ENCODE assay signal across 9 cellular contexts in the genomic region with DNA sequence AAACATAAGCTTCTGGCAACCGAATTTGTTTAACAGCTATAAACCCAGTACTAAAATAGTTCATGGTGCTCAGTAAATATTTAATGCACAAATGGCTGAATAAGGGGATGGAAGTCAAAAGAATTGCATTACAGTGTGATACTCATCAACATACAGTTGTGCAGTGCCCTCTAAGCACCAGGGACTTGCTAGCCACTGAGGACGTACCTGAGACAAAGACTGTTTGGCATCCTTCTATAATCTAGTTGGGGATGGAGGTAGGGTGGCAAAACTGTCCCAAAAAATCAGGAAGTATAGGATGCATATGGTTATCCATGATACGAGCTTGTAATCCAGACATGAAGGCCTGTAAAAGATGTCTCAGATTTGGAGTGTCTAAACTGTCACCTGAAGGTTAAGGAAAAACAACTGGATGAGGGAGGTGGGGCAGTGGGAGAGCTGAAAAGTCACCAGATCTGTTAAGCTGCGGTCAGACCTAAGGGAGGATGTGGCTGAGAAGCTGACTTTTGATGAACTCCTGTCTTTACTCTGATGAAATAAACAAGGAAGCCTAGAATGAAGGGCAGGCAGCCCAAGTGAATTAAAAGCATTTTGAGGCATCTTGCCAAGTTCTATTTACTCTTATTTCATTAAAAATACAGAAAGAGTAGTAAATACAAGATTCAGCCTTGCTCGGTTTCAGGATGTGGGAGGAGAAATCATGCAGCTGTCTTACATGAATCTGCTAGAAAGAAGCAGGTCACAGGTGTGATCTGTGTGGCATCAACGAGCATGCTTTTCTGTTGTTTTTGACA. TPM values are rescaled to one million over a fixed set of nuclear protein-coding genes. Genes with fewer than 3 reads are reported as not detected.
DNase-seq lines count a peak whose midpoint lies in the region; ATAC-seq, FAIRE-seq and TF ChIP-seq lines count a peak whose summit lies in the region.
"Had no signal": no experiment of that assay in that cellular context is flagged by ENCODE, and none has a peak within 500 bp of the region (broad histone marks: within the 10 kb centered on the region; RNA-seq: fewer than 3 reads in every experiment).

No MANE protein-coding gene starts in this region.

- in situ Hi-C loops in HepG2 (cut with HindIII; ENCODE audit: extremely low pct_ligation_motif_present, low pct_unique_long_range_greater_than_20kb) = no loop called here

- no peaks in the 10 kb centered on the region for H3K9me3 ChIP-seq in right lobe of liver
- no peaks in the 10 kb centered on the region for H3K9me3 ChIP-seq in HepG2 (ENCODE audit: low read length)

- H2AFZ ChIP-seq in HepG2 (ENCODE audit: low read length) = no peak overlapping the region

- H3K27me3 ChIP-seq in right lobe of liver = no peaks in the 10 kb centered on the region
- H3K27me3 ChIP-seq in HepG2 (ENCODE audit: control insufficient read depth in 1 of 2, insufficient read depth in 2 of 2, low read length in 2 of 2) = peaks cover 0 to 7% of the 10 kb centered on the region in 2 experiments; a peak in 2 of 5 replicates

- 38% methylated on average over 6 of the region's 6 CpGs for WGBS in right lobe of liver (ENCODE audit: insufficient coverage, low coverage, low lambda C conversion rate, missing lambda C conversion rate)
- 8% methylated on average over 6 of the region's 6 CpGs for WGBS in HepG2 (ENCODE audit: low lambda C conversion rate)
- WGBS in lower leg skin, 2 donors = 66% methylated on average over 6 of the region's 6 CpGs

- H3K4me1 ChIP-seq in right lobe of liver (no peaks in the 10 kb centered on the region), HepG2 (ENCODE audit: insufficient read depth, low read length) (no peaks in the 10 kb centered on the region)

- H3K9me3 Mint-ChIP-seq in activated CD8-positive, alpha-beta T cell treated with anti-CD3 and anti-CD28 coated beads for 36 hours = peaks cover 3% of the 10 kb centered on the region
- H3K9me3 Mint-ChIP-seq in stimulated activated naive CD8-positive, alpha-beta T cell treated with anti-CD3 and anti-CD28 coated beads, Interleukin-15, Interleukin-2, amounts not matched to agents 100 ng/mL and 50 ng/mL, for 24 hours = peaks cover 6% of the 10 kb centered on the region

- ATAC-seq in right lobe of liver = peak; percentile 23 to 45 (median 38)
- ATAC-seq in HepG2 = no peak
- peak; percentile 85 for ATAC-seq in HG03432 (IDR thresholded peaks at IDR 0.05; ENCODE audit: unreplicated experiment)
- ATAC-seq in activated CD8-positive, alpha-beta T cell treated with anti-CD3 and anti-CD28 coated beads for 36 hours = peak; percentile 67

- TF ChIP-seq POLR2A in right lobe of liver (IDR thresholded peaks at IDR 0.05) (no peak), HepG2 (IDR thresholded peaks at IDR 0.05; ENCODE audit: insufficient read depth in 1 of 2, low read depth in 2 of 2, low read length in 2 of 2) (no peak), lower leg skin (IDR thresholded peaks at IDR 0.05) (no peak)

- TF ChIP-seq EP300 in HepG2 (IDR thresholded peaks at IDR 0.05; ENCODE audit: low read depth in 2 of 2, low read length in 2 of 2) (no peak), HepG2 (CRISPR knock-in tag; IDR thresholded peaks at IDR 0.05; ENCODE audit: borderline replicate concordance) (no peak)

- peak overlapping the region; percentile 35 for H3K27ac Mint-ChIP-seq in activated CD8-positive, alpha-beta T cell treated with anti-CD3 and anti-CD28 coated beads for 36 hours
- H3K27ac Mint-ChIP-seq in stimulated activated naive CD8-positive, alpha-beta T cell treated with anti-CD3 and anti-CD28 coated beads, Interleukin-15, Interleukin-2, amounts not matched to agents 100 ng/mL and 50 ng/mL, for 24 hours = peak overlapping the region; percentile 23

- no peaks in the 10 kb centered on the region for H4K20me1 ChIP-seq in HepG2 (ENCODE audit: insufficient read depth, low read length)

- CTCF ChIA-PET in HepG2 (lab: Yijun Ruan, JAX; ENCODE audit: low intra/inter-chr PET ratio, low total read pairs) = no interaction called here
- CTCF ChIA-PET in activated CD8-positive, alpha-beta T cell treated with anti-CD3 and anti-CD28 coated beads for 36 hours (lab: Charles Lee) = interaction anchor here (1.8 to 11.6 kb wide), 2 partner anchors 7 to 39 kb away, joined by 9 to 112 read pairs; no protein-coding TSS in a partner anchor

- POLR2A ChIA-PET in HepG2 (lab: Yijun Ruan, JAX) = no interaction called here
- POLR2A ChIA-PET in activated CD8-positive, alpha-beta T cell treated with anti-CD3 and anti-CD28 coated beads for 36 hours (lab: Charles Lee) = interaction anchor here (1.0 to 3.9 kb wide), 6 partner anchors 9 to 20 kb away, joined by 3 to 22 read pairs (median 4); a partner anchor contains a TSS

- peak overlapping the region; percentile 9 for H3K4me3 Mint-ChIP-seq in activated CD8-positive, alpha-beta T cell treated with anti-CD3 and anti-CD28 coated beads for 36 hours
- H3K4me3 Mint-ChIP-seq in stimulated activated naive CD8-positive, alpha-beta T cell treated with anti-CD3 and anti-CD28 coated beads, Interleukin-15, Interleukin-2, amounts not matched to agents 100 ng/mL and 50 ng/mL, for 24 hours = peak overlapping the region; percentile 18

- H3K27ac ChIP-seq in right lobe of liver = no peak overlapping the region
- H3K27ac ChIP-seq in HepG2 (ENCODE audit: extremely low read length, insufficient read depth, low read length) = no peak overlapping the region

- H3K4me3 ChIP-seq in right lobe of liver = no peak overlapping the region
- H3K4me3 ChIP-seq in HepG2 (replicated peaks in 1 of 3; ENCODE audit: insufficient read depth in 1 of 3, low read depth in 2 of 3, low read length in 3 of 3) = no peak overlapping the region
- no peak overlapping the region for H3K4me3 ChIP-seq in lower leg skin (ENCODE audit: low read depth, poor library complexity, severe bottlenecking)

- H3K9ac ChIP-seq in HepG2 (ENCODE audit: insufficient read depth, low read depth, low read length) = no peak overlapping the region

- intact Hi-C loops in right lobe of liver (cut with DNase I) = no loop called here
- intact Hi-C loops in HepG2 (cut with micrococcal nuclease; ENCODE audit: unreplicated experiment) = no loop called here
- intact Hi-C loops in activated CD8-positive, alpha-beta T cell treated with anti-CD3 and anti-CD28 coated beads for 36 hours (cut with micrococcal nuclease) = no loop called here
- intact Hi-C loops in lower leg skin (cut with DNase I; ENCODE audit: low total_unique reads) = no loop called here

- no peaks in the 10 kb centered on the region for H3K36me3 Mint-ChIP-seq in activated CD8-positive, alpha-beta T cell treated with anti-CD3 and anti-CD28 coated beads for 36 hours (ENCODE audit: low read depth)
- H3K36me3 Mint-ChIP-seq in stimulated activated naive CD8-positive, alpha-beta T cell treated with anti-CD3 and anti-CD28 coated beads, Interleukin-15, Interleukin-2, amounts not matched to agents 100 ng/mL and 50 ng/mL, for 24 hours (ENCODE audit: low read depth) = no peaks in the 10 kb centered on the region

- H3K4me2 ChIP-seq in HepG2 (ENCODE audit: low read depth, low read length) = no peak overlapping the region

- no peak for TF ChIP-seq RAD21 in HepG2 (CRISPR knock-in tag; IDR thresholded peaks at IDR 0.05)

- DNase-seq in right lobe of liver (no peak), HepG2 (ENCODE audit: low spot score) (no peak), LoVo (ENCODE audit: low spot score) (no peak), lower leg skin (ENCODE audit: low spot score in 2 of 2) (no peak), anterior cingulate cortex (lab: John Stamatoyannopoulos, UW) (no peak)
- peak; percentile 70 for DNase-seq in activated CD8-positive, alpha-beta T cell treated with anti-CD3 and anti-CD28 coated beads for 36 hours

- no TSS peak for BruUV-seq in HepG2 (replicated peaks; lab: Mats Ljungman, UMichigan)

- FAIRE-seq in HepG2 (lab: Jason Lieb, UNC) = no peak
- FAIRE-seq: TTC549 had no signal

- peaks cover 1% of the 10 kb centered on the region for H3K27me3 Mint-ChIP-seq in activated CD8-positive, alpha-beta T cell treated with anti-CD3 and anti-CD28 coated beads for 36 hours
- H3K27me3 Mint-ChIP-seq in stimulated activated naive CD8-positive, alpha-beta T cell treated with anti-CD3 and anti-CD28 coated beads, Interleukin-15, Interleukin-2, amounts not matched to agents 100 ng/mL and 50 ng/mL, for 24 hours = no peaks in the 10 kb centered on the region

- TF ChIP-seq CTCF in right lobe of liver (IDR thresholded peaks at IDR 0.05) (no peak), HepG2 (CRISPR knock-in tag; IDR thresholded peaks at IDR 0.05) (no peak), lower leg skin (IDR thresholded peaks at IDR 0.05) (no peak)
- no peak for TF ChIP-seq CTCF in activated CD8-positive, alpha-beta T cell treated with anti-CD3 and anti-CD28 coated beads for 36 hours (IDR thresholded peaks at IDR 0.05)

- no peaks in the 10 kb centered on the region for H3K79me2 ChIP-seq in HepG2 (ENCODE audit: insufficient read depth, low read length)

- peaks cover 47% of the 10 kb centered on the region for H3K4me1 Mint-ChIP-seq in activated CD8-positive, alpha-beta T cell treated with anti-CD3 and anti-CD28 coated beads for 36 hours (ENCODE audit: low read depth)
- peaks cover 59% of the 10 kb centered on the region for H3K4me1 Mint-ChIP-seq in stimulated activated naive CD8-positive, alpha-beta T cell treated with anti-CD3 and anti-CD28 coated beads, Interleukin-15, Interleukin-2, amounts not matched to agents 100 ng/mL and 50 ng/mL, for 24 hours (ENCODE audit: low read depth)

- no peaks in the 10 kb centered on the region for H3K36me3 ChIP-seq in right lobe of liver
- H3K36me3 ChIP-seq in HepG2 (replicated peaks in 1 of 2; ENCODE audit: control insufficient read depth in 1 of 2, insufficient read depth in 2 of 2, low read length in 2 of 2) = no peaks in the 10 kb centered on the region

RNA-seq across cellular contexts. Expression of a gene that starts 12.0 kb away (rescaled TPM):
- total RNA-seq in right lobe of liver (1 to 10 TPM in 4 of 6 experiments, under 1 TPM in 2; 0.74 to 8.4 (median 3.3) TPM), HepG2 (2016; rRNA removed; fragmentation: Illumina TruSeq; extraction: Trizol) (not detected in 2 replicates), lower leg skin (1 to 10 TPM in 1 of 4 donors, under 1 TPM in 3; 0.08 to 1.1 (median 0.21) TPM)
- not detected in 2 replicates for total RNA-seq in HepG2 (2016; cell fraction: cytosol; rRNA removed; fragmentation: Illumina TruSeq; extraction: Trizol; ENCODE audit: low read depth)
- total RNA-seq in HepG2 (2016; cell fraction: insoluble cytoplasmic fraction; rRNA removed; fragmentation: Illumina TruSeq; extraction: Trizol) = not detected in 2 replicates
- not detected in 2 replicates for total RNA-seq in HepG2 (2016; cell fraction: membrane; rRNA removed; fragmentation: Illumina TruSeq; extraction: Trizol)
- not detected in 2 replicates for total RNA-seq in HepG2 (2016; cell fraction: nucleus; rRNA removed; fragmentation: Illumina TruSeq; extraction: Trizol)
- polyA plus RNA-seq in HepG2 (2011; rRNA removed) = not detected in 2 replicates
- not detected in 2 replicates for polyA plus RNA-seq in HepG2 (2011; cell fraction: cytosol; rRNA removed)
- 0.02 TPM in 1 of 2 replicates, not detected in the other for polyA plus RNA-seq in HepG2 (2011; cell fraction: nucleus; rRNA removed)
- not detected in 2 replicates for polyA plus RNA-seq in HepG2 (2012)
- polyA plus RNA-seq in HepG2 (2016; cell fraction: cytosol; fragmentation: Illumina TruSeq; extraction: Trizol; ENCODE audit: low read depth) = not detected in 2 replicates
- not detected in 2 replicates for polyA plus RNA-seq in HepG2 (2016; cell fraction: insoluble cytoplasmic fraction; fragmentation: Illumina TruSeq; extraction: Trizol; ENCODE audit: low read depth)
- not detected in 2 replicates for polyA plus RNA-seq in HepG2 (2016; cell fraction: membrane; fragmentation: Illumina TruSeq; extraction: Trizol; ENCODE audit: low read depth)
- not detected in 2 replicates for polyA plus RNA-seq in HepG2 (2016; cell fraction: nucleus; fragmentation: Illumina TruSeq; extraction: Trizol; ENCODE audit: insufficient read depth, low read depth)
- polyA minus RNA-seq in HepG2 (2011; rRNA and poly(A)+ RNA removed; ENCODE audit: low replicate concordance) = 0.07 TPM in 1 of 2 replicates, not detected in the other
- not detected in 2 replicates for polyA minus RNA-seq in HepG2 (2011; cell fraction: cytosol; rRNA and poly(A)+ RNA removed)
- not detected in 2 replicates for polyA minus RNA-seq in HepG2 (2011; cell fraction: nucleus; rRNA and poly(A)+ RNA removed)
- total RNA-seq in activated CD8-positive, alpha-beta T cell treated with anti-CD3 and anti-CD28 coated beads for 36 hours = 10 to 100 TPM; 24.3 to 25.6 TPM
